Comparison of ENCODE assay signal across 11 cellular contexts in genomic region chr7:26100940-26101339, GRCh38. TPM values are rescaled to one million over a fixed set of nuclear protein-coding genes. Genes with fewer than 3 reads are reported as not detected.
DNase-seq lines count a peak whose midpoint lies in the region; ATAC-seq and TF ChIP-seq lines count a peak whose summit lies in the region.
"Had no signal": no experiment of that assay in that cellular context is flagged by ENCODE, and none has a peak within 500 bp of the region (broad histone marks: within the 10 kb centered on the region; RNA-seq: fewer than 3 reads in every experiment).

No MANE protein-coding gene starts in this region.

- no peaks in the 10 kb centered on the region for H3K27me3 ChIP-seq in left lung
- H3K27me3 ChIP-seq: colonic mucosa had no signal

- H3K4me1 ChIP-seq in left lung: peaks cover 0 to 53% of the 10 kb centered on the region in 2 donors
- H3K4me1 ChIP-seq: colonic mucosa had no signal

- no peak for TF ChIP-seq CTCF in left lung (IDR thresholded peaks at IDR 0.05)

- H3K27ac ChIP-seq in left lung: peak overlapping the region; percentile 44 to 89
- H3K27ac ChIP-seq: colonic mucosa had no signal

- H3K36me3 ChIP-seq in left lung: no peaks in the 10 kb centered on the region
- H3K36me3 ChIP-seq: colonic mucosa had no signal

- DNase-seq in Ammon's horn (ENCODE audit: low spot score): peak; percentile 36
- peak; percentile 12 for DNase-seq in UCSD-AML1 (lab: John Stamatoyannopoulos, UW; ENCODE audit: unreplicated experiment)
- no peak for DNase-seq in left lung
- no peak for DNase-seq in stimulated activated CD4-positive, alpha-beta T cell treated with anti-CD3 and anti-CD28 coated beads, Interleukin-15, amount 100 ng/mL, for 24 hours
- no peak for DNase-seq in NCI-H2107 treated with DMSO at 0.1 percent for 48 hours (lab: John Stamatoyannopoulos, UW; ENCODE audit: unreplicated experiment)
- no peak for DNase-seq in COLO829 (ENCODE audit: low spot score)
- DNase-seq: colonic mucosa; NCI-H1092; stimulated activated CD4-positive, alpha-beta T cell treated with anti-CD3 and anti-CD28 coated beads, Interleukin-4, amount 100 ng/mL, for 4 hours had no signal

- peak overlapping the region in 1 of 2 donors; percentile 37 for H3K4me3 ChIP-seq in left lung
- H3K4me3 ChIP-seq: colonic mucosa had no signal

- no peaks in the 10 kb centered on the region for H3K9me3 ChIP-seq in left lung
- H3K9me3 ChIP-seq: colonic mucosa had no signal

- intact Hi-C loops in left lung (cut with DNase I): no loop called here

- ATAC-seq in GM21529 (IDR thresholded peaks at IDR 0.05; ENCODE audit: unreplicated experiment) (peak; percentile 42), left lung (peak; percentile 48), SK-N-SH treated with all-trans-retinoic acid at 6 μM for 48 hours (no peak)

TF ChIP-seq in SK-N-SH treated with all-trans-retinoic acid at 6 μM for 48 hours, 23 proteins besides CTCF, POLR2A, EP300 and RAD21:
- no peak for TF ChIP-seq GLIS3 (CRISPR knock-in tag; IDR thresholded peaks at IDR 0.05)
- no peak for TF ChIP-seq RARB (CRISPR knock-in tag; IDR thresholded peaks at IDR 0.05)
- no peak for TF ChIP-seq CSRNP3 (CRISPR knock-in tag; IDR thresholded peaks at IDR 0.05)
- no peak for TF ChIP-seq PPARA (CRISPR knock-in tag; IDR thresholded peaks at IDR 0.05; ENCODE audit: borderline replicate concordance)
- no peak for TF ChIP-seq ARNTL (CRISPR knock-in tag; IDR thresholded peaks at IDR 0.05; ENCODE audit: borderline replicate concordance, low read depth)
- no peak for TF ChIP-seq SNAI2 (CRISPR knock-in tag; IDR thresholded peaks at IDR 0.05)
- TF ChIP-seq TCF4 (CRISPR knock-in tag; IDR thresholded peaks at IDR 0.05; ENCODE audit: borderline replicate concordance): no peak
- no peak for TF ChIP-seq ZC3H10 (CRISPR knock-in tag; IDR thresholded peaks at IDR 0.05)
- no peak for TF ChIP-seq OSR1 (CRISPR knock-in tag; IDR thresholded peaks at IDR 0.05)
- no peak for TF ChIP-seq POU6F1 (CRISPR knock-in tag; IDR thresholded peaks at IDR 0.05; ENCODE audit: borderline replicate concordance, low read depth)
- no peak for TF ChIP-seq TSHZ2 (CRISPR knock-in tag; IDR thresholded peaks at IDR 0.05)
- no peak for TF ChIP-seq ZNF8 (CRISPR knock-in tag; IDR thresholded peaks at IDR 0.05)
- no peak for TF ChIP-seq ESRRG (CRISPR knock-in tag; IDR thresholded peaks at IDR 0.05)
- no peak for TF ChIP-seq CREB5 (CRISPR knock-in tag; IDR thresholded peaks at IDR 0.05; ENCODE audit: low read depth)
- TF ChIP-seq ZNF70 (CRISPR knock-in tag; IDR thresholded peaks at IDR 0.05): no peak
- TF ChIP-seq CSDC2 (CRISPR knock-in tag; IDR thresholded peaks at IDR 0.05): no peak
- no peak for TF ChIP-seq TOX (CRISPR knock-in tag; IDR thresholded peaks at IDR 0.05; ENCODE audit: borderline replicate concordance)
- TF ChIP-seq ZNF565 (CRISPR knock-in tag; conservative IDR thresholded peaks at IDR 0.05; ENCODE audit: low read depth): no peak
- no peak for TF ChIP-seq ZFP3 (CRISPR knock-in tag; IDR thresholded peaks at IDR 0.05)
- no peak for TF ChIP-seq ZFP30 (CRISPR knock-in tag; IDR thresholded peaks at IDR 0.05)

RNA-seq across cellular contexts. Expression of gene NFE2L3, which starts 51.1 kb away (rescaled TPM):
- total RNA-seq in left lung: 1 to 10 TPM; 4.9 to 5.9 TPM

Comparison
In these comparisons a context has a peak if more than half of its experiments do, and no peak if none do; other contexts are left out.
1. DNase-seq: peak in Ammon's horn (single experiment) and UCSD-AML1 (single experiment); none in left lung (0 of 2), stimulated activated CD4-positive, alpha-beta T cell treated with anti-CD3 and anti-CD28 coated beads, Interleukin-15, amount 100 ng/mL, for 24 hours (single experiment), NCI-H2107 treated with DMSO at 0.1 percent for 48 hours (single experiment) and COLO829 (single experiment).